Comparison of ENCODE assay signal across 9 cellular contexts in the genomic region with DNA sequence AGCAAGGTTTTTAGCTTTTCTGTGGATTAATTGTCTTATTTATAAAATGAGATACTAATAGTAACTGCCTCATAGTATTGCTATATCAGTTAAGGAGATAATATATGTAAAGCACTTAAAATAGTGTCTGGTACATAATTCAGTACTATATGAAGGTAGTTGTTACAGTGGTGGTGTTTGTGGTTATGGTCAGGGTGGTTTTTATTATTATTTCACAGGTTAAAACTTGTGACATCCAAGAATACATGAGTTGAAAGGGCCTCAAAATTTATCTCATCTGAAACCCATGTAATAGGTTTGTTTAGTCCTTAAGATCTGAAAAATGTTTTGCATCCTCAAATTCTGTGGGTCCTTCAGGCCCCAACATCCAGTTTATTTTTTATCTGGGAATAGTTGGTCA.
"Had no signal": no experiment of that assay in that cellular context is flagged by ENCODE, and none has a peak within 500 bp of the region (broad histone marks: within the 10 kb centered on the region; RNA-seq: fewer than 3 reads in every experiment).

No MANE protein-coding gene starts in this region.

- H2AFZ ChIP-seq: GM23248 had no signal

- H3K9me3 ChIP-seq: HAP-1 had no signal

- DNase-seq: GM23248, GOT3, H7, IMR-90, KG1 had no signal

- H3K4me1 ChIP-seq: HAP-1 had no signal

- ATAC-seq: HCT116, K562 had no signal

- H3K9ac ChIP-seq: GM23248 had no signal

- FAIRE-seq: HTR-8/SVneo, K562 had no signal

- H3K27ac ChIP-seq: GM23248 had no signal

- H3K36me3 ChIP-seq: HAP-1 had no signal

- H3K4me3 ChIP-seq: GM23248, HAP-1, K562 had no signal
